1 cellular context compared by ENCODE assay signal in genomic region chr2:8126783-8127182, GRCh38.
A peak's percentile ranks its signal among the peaks of the same experiment; 100 is the strongest.
TF ChIP-seq lines count a peak whose summit lies in the region.

No MANE protein-coding gene starts in this region.

TF ChIP-seq in HepG2, 621 proteins besides CTCF, POLR2A, EP300 and RAD21 (continued from another document and continues in another):
- peak; percentile 77; the same call in 1 of the 2 replicates for TF ChIP-seq MIER2 (CRISPR knock-in tag; IDR thresholded peaks at IDR 0.05)
- TF ChIP-seq ZFP90 (CRISPR knock-in tag; IDR thresholded peaks at IDR 0.05; ENCODE audit: borderline replicate concordance) = no peak
- no peak for TF ChIP-seq SETDB1 (CRISPR knock-in tag; IDR thresholded peaks at IDR 0.05; ENCODE audit: borderline replicate concordance)
- TF ChIP-seq, protein P1, sequence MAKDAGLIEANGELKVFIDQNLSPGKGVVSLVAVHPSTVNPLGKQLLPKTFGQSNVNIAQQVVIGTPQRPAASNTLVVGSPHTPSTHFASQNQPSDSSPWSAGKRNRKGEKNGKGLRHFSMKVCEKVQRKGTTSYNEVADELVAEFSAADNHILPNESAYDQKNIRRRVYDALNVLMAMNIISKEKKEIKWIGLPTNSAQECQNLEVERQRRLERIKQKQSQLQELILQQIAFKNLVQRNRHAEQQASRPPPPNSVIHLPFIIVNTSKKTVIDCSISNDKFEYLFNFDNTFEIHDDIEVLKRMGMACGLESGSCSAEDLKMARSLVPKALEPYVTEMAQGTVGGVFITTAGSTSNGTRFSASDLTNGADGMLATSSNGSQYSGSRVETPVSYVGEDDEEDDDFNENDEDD (CRISPR knock-in tag; IDR thresholded peaks at IDR 0.05; ENCODE audit: borderline replicate concordance) = peak; percentile 82
- TF ChIP-seq ZBTB7B (CRISPR knock-in tag; IDR thresholded peaks at IDR 0.05) = no peak
- TF ChIP-seq SNRNP70 (IDR thresholded peaks at IDR 0.05; ENCODE audit: low read depth, low read length) = no peak
- TF ChIP-seq, protein P2, sequence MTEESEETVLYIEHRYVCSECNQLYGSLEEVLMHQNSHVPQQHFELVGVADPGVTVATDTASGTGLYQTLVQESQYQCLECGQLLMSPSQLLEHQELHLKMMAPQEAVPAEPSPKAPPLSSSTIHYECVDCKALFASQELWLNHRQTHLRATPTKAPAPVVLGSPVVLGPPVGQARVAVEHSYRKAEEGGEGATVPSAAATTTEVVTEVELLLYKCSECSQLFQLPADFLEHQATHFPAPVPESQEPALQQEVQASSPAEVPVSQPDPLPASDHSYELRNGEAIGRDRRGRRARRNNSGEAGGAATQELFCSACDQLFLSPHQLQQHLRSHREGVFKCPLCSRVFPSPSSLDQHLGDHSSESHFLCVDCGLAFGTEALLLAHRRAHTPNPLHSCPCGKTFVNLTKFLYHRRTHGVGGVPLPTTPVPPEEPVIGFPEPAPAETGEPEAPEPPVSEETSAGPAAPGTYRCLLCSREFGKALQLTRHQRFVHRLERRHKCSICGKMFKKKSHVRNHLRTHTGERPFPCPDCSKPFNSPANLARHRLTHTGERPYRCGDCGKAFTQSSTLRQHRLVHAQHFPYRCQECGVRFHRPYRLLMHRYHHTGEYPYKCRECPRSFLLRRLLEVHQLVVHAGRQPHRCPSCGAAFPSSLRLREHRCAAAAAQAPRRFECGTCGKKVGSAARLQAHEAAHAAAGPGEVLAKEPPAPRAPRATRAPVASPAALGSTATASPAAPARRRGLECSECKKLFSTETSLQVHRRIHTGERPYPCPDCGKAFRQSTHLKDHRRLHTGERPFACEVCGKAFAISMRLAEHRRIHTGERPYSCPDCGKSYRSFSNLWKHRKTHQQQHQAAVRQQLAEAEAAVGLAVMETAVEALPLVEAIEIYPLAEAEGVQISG (CRISPR knock-in tag; IDR thresholded peaks at IDR 0.05) = peak; percentile 32; the same call in 1 of the 2 replicates
- TF ChIP-seq HOXA3 (CRISPR knock-in tag; IDR thresholded peaks at IDR 0.05) = peak; percentile 46; the same call in 1 of the 2 replicates
- TF ChIP-seq, protein P3, sequence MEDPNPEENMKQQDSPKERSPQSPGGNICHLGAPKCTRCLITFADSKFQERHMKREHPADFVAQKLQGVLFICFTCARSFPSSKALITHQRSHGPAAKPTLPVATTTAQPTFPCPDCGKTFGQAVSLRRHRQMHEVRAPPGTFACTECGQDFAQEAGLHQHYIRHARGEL (CRISPR knock-in tag; IDR thresholded peaks at IDR 0.05) = no peak; the same call in 1 of the 2 replicates
- peak; percentile 60; the same call in 1 of the 2 replicates for TF ChIP-seq DRAP1 (CRISPR knock-in tag; IDR thresholded peaks at IDR 0.05)
- no peak for TF ChIP-seq MBD4 (IDR thresholded peaks at IDR 0.05; ENCODE audit: borderline replicate concordance, low read length)
- no peak for TF ChIP-seq CBFB (CRISPR knock-in tag; IDR thresholded peaks at IDR 0.05)
- TF ChIP-seq ATF6 (CRISPR knock-in tag; conservative IDR thresholded peaks at IDR 0.05) = no peak
- TF ChIP-seq, protein P4, sequence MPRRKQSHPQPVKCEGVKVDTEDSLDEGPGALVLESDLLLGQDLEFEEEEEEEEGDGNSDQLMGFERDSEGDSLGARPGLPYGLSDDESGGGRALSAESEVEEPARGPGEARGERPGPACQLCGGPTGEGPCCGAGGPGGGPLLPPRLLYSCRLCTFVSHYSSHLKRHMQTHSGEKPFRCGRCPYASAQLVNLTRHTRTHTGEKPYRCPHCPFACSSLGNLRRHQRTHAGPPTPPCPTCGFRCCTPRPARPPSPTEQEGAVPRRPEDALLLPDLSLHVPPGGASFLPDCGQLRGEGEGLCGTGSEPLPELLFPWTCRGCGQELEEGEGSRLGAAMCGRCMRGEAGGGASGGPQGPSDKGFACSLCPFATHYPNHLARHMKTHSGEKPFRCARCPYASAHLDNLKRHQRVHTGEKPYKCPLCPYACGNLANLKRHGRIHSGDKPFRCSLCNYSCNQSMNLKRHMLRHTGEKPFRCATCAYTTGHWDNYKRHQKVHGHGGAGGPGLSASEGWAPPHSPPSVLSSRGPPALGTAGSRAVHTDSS (CRISPR knock-in tag; conservative IDR thresholded peaks at IDR 0.05) = no peak
- no peak for TF ChIP-seq USF2 (IDR thresholded peaks at IDR 0.05; ENCODE audit: low read depth, low read length)
- TF ChIP-seq USF2 (CRISPR knock-in tag; IDR thresholded peaks at IDR 0.05; ENCODE audit: borderline replicate concordance) = peak; percentile 60; the same call in 1 of the 2 replicates
- TF ChIP-seq KLF12 (CRISPR knock-in tag; IDR thresholded peaks at IDR 0.05; ENCODE audit: borderline replicate concordance) = no peak
- TF ChIP-seq ZNF776 (CRISPR knock-in tag; IDR thresholded peaks at IDR 0.05) = no peak
- peak; percentile 61; the same call in 1 of the 2 replicates for TF ChIP-seq ZMYM4 (CRISPR knock-in tag; IDR thresholded peaks at IDR 0.05)
- TF ChIP-seq, protein P5, sequence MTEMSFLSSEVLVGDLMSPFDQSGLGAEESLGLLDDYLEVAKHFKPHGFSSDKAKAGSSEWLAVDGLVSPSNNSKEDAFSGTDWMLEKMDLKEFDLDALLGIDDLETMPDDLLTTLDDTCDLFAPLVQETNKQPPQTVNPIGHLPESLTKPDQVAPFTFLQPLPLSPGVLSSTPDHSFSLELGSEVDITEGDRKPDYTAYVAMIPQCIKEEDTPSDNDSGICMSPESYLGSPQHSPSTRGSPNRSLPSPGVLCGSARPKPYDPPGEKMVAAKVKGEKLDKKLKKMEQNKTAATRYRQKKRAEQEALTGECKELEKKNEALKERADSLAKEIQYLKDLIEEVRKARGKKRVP (CRISPR knock-in tag; IDR thresholded peaks at IDR 0.05) = no peak
- TF ChIP-seq, protein P6, sequence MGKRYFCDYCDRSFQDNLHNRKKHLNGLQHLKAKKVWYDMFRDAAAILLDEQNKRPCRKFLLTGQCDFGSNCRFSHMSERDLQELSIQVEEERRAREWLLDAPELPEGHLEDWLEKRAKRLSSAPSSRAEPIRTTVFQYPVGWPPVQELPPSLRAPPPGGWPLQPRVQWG (CRISPR knock-in tag; IDR thresholded peaks at IDR 0.05; ENCODE audit: borderline replicate concordance, low read depth) = no peak
- no peak for TF ChIP-seq BORCS8-MEF2B (CRISPR knock-in tag; IDR thresholded peaks at IDR 0.05)
- TF ChIP-seq, protein P7, sequence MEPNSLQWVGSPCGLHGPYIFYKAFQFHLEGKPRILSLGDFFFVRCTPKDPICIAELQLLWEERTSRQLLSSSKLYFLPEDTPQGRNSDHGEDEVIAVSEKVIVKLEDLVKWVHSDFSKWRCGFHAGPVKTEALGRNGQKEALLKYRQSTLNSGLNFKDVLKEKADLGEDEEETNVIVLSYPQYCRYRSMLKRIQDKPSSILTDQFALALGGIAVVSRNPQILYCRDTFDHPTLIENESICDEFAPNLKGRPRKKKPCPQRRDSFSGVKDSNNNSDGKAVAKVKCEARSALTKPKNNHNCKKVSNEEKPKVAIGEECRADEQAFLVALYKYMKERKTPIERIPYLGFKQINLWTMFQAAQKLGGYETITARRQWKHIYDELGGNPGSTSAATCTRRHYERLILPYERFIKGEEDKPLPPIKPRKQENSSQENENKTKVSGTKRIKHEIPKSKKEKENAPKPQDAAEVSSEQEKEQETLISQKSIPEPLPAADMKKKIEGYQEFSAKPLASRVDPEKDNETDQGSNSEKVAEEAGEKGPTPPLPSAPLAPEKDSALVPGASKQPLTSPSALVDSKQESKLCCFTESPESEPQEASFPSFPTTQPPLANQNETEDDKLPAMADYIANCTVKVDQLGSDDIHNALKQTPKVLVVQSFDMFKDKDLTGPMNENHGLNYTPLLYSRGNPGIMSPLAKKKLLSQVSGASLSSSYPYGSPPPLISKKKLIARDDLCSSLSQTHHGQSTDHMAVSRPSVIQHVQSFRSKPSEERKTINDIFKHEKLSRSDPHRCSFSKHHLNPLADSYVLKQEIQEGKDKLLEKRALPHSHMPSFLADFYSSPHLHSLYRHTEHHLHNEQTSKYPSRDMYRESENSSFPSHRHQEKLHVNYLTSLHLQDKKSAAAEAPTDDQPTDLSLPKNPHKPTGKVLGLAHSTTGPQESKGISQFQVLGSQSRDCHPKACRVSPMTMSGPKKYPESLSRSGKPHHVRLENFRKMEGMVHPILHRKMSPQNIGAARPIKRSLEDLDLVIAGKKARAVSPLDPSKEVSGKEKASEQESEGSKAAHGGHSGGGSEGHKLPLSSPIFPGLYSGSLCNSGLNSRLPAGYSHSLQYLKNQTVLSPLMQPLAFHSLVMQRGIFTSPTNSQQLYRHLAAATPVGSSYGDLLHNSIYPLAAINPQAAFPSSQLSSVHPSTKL (CRISPR knock-in tag; IDR thresholded peaks at IDR 0.05) = peak; percentile 63; the same call in 1 of the 2 replicates
- TF ChIP-seq ZNF746 (CRISPR knock-in tag; IDR thresholded peaks at IDR 0.05) = no peak
- TF ChIP-seq ZNF20 (CRISPR knock-in tag; IDR thresholded peaks at IDR 0.05) = no peak; the same call in 1 of the 2 replicates
- TF ChIP-seq, protein P8, sequence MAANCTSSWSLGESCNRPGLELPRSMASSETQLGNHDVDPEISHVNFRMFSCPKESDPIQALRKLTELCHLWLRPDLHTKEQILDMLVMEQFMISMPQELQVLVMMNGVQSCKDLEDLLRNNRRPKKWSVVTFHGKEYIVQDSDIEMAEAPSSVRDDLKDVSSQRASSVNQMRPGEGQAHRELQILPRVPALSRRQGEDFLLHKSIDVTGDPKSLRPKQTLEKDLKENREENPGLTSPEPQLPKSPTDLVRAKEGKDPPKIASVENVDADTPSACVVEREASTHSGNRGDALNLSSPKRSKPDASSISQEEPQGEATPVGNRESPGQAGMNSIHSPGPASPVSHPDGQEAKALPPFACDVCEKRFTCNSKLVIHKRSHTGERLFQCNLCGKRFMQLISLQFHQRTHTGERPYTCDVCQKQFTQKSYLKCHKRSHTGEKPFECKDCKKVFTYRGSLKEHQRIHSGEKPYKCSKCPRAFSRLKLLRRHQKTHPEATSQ (CRISPR knock-in tag; IDR thresholded peaks at IDR 0.05; ENCODE audit: borderline replicate concordance) = no peak
- 0 out of 2 replicates have a peak, but pooled peaks have one; percentile 39 for TF ChIP-seq RELA (CRISPR knock-in tag; IDR thresholded peaks at IDR 0.05)
- TF ChIP-seq CBX2 (IDR thresholded peaks at IDR 0.05; ENCODE audit: low read depth, low read length) = no peak
- TF ChIP-seq CBX2 (CRISPR knock-in tag; IDR thresholded peaks at IDR 0.05; ENCODE audit: low read depth) = no peak
- TF ChIP-seq ZSCAN9 (CRISPR knock-in tag; IDR thresholded peaks at IDR 0.05; ENCODE audit: borderline replicate concordance) = peak; percentile 94
- TF ChIP-seq CENPT (CRISPR knock-in tag; IDR thresholded peaks at IDR 0.05; ENCODE audit: low read depth) = no peak
- TF ChIP-seq MNT (IDR thresholded peaks at IDR 0.05) = no peak
- TF ChIP-seq ZNF556 (CRISPR knock-in tag; IDR thresholded peaks at IDR 0.05; ENCODE audit: borderline replicate concordance) = no peak
- no peak for TF ChIP-seq ARNT (IDR thresholded peaks at IDR 0.05)
- TF ChIP-seq ZNF644 (CRISPR knock-in tag; IDR thresholded peaks at IDR 0.05; ENCODE audit: low read depth) = 0 out of 2 replicates have a peak, but pooled peaks have one; percentile 48
- TF ChIP-seq ZNF335 (CRISPR knock-in tag; IDR thresholded peaks at IDR 0.05) = no peak; the same call in 1 of the 2 replicates
- TF ChIP-seq MAFK (conservative IDR thresholded peaks at IDR 0.05 in 1 of 2, IDR thresholded peaks at IDR 0.05 in 1 of 2; ENCODE audit: low read length in 2 of 2) = peak in 1 of 2 experiments; percentile 15; a peak in 1 of 4 replicates
- no peak for TF ChIP-seq PBX3 (CRISPR knock-in tag; IDR thresholded peaks at IDR 0.05; ENCODE audit: borderline replicate concordance)
